ENCODE assay signal across 11 cellular contexts in genomic region chr2:149661844-149662243, GRCh38.
DNase-seq lines count a peak whose midpoint lies in the region; ATAC-seq and TF ChIP-seq lines count a peak whose summit lies in the region.
"Had no signal": no experiment of that assay in that cellular context is flagged by ENCODE, and none has a peak within 500 bp of the region (broad histone marks: within the 10 kb centered on the region; RNA-seq: fewer than 3 reads in every experiment).

No MANE protein-coding gene starts in this region.

- peaks cover 3% of the 10 kb centered on the region; the same call in 1 of the 2 replicates for H3K9me3 ChIP-seq in MG63
- no peaks in the 10 kb centered on the region for H3K9me3 ChIP-seq in Caco-2
- H3K9me3 ChIP-seq: SJSA1, upper lobe of left lung had no signal

- POLR2A ChIA-PET in Caco-2 (lab: Charles Lee), result no interaction called here

- no peaks in the 10 kb centered on the region for H3K4me1 ChIP-seq in Caco-2

- no peaks in the 10 kb centered on the region for H3K27me3 ChIP-seq in MG63
- H3K27me3 ChIP-seq in Caco-2 (replicated peaks; ENCODE audit: control insufficient read depth, insufficient read depth, low read length), result no peaks in the 10 kb centered on the region
- H3K27me3 ChIP-seq: SJSA1, upper lobe of left lung had no signal

- H3K4me3 ChIP-seq in MG63, result no peak overlapping the region
- H3K4me3 ChIP-seq in epithelial cell of esophagus (ENCODE audit: low read length), result no peak overlapping the region
- H3K4me3 ChIP-seq in Caco-2 (ENCODE audit: low read depth, low read length), result no peak overlapping the region
- H3K4me3 ChIP-seq: SJSA1, upper lobe of left lung had no signal

- TF ChIP-seq CTCF in Calu3 (IDR thresholded peaks at IDR 0.05; ENCODE audit: unreplicated experiment), result no peak
- no peak for TF ChIP-seq CTCF in epithelial cell of esophagus (IDR thresholded peaks at IDR 0.05; ENCODE audit: insufficient read depth, low read depth, low read length, missing control alignments)
- no peak for TF ChIP-seq CTCF in Caco-2 (IDR thresholded peaks at IDR 0.05; ENCODE audit: insufficient read depth in 1 of 2, low read depth in 1 of 2, low read length in 1 of 2, severe bottlenecking in 1 of 2, unreplicated experiment in 1 of 2)

- DNase-seq in Calu3 (peak; percentile 38), MG63 (peak; percentile 41), epithelial cell of esophagus (ENCODE audit: low read depth) (peak; percentile 79), non-pigmented ciliary epithelial cell (ENCODE audit: low read depth) (peak; percentile 63), Caco-2 (no peak)
- DNase-seq: NCI-H1694 treated with DMSO at 0.1 percent for 48 hours had no signal

- H3K27me3 Mint-ChIP-seq in Calu3 (ENCODE audit: unreplicated experiment), result no peaks in the 10 kb centered on the region
- H3K27me3 Mint-ChIP-seq in Caco-2 (ENCODE audit: insufficient read depth, unreplicated experiment), result no peaks in the 10 kb centered on the region

- H3K4me3 Mint-ChIP-seq in Calu3 (ENCODE audit: low read depth, unreplicated experiment) (no peak overlapping the region), Caco-2 (ENCODE audit: unreplicated experiment) (no peak overlapping the region)

- H3K9me3 Mint-ChIP-seq in Calu3 (ENCODE audit: low read depth, unreplicated experiment) (no peaks in the 10 kb centered on the region), Caco-2 (ENCODE audit: unreplicated experiment) (no peaks in the 10 kb centered on the region)

- H3K27ac Mint-ChIP-seq in Calu3 (ENCODE audit: unreplicated experiment) (no peak overlapping the region), Caco-2 (ENCODE audit: unreplicated experiment) (no peak overlapping the region)

- CTCF ChIA-PET in Calu3 (lab: Charles Lee) (no interaction called here), Caco-2 (lab: Charles Lee) (no interaction called here)

- H3K36me3 Mint-ChIP-seq in Calu3 (ENCODE audit: insufficient read depth, unreplicated experiment), result no peaks in the 10 kb centered on the region
- no peaks in the 10 kb centered on the region for H3K36me3 Mint-ChIP-seq in Caco-2 (ENCODE audit: insufficient read depth, unreplicated experiment)

- intact Hi-C loops in Calu3 (cut with micrococcal nuclease; ENCODE audit: unreplicated experiment), result no loop called here
- intact Hi-C loops in Caco-2 (cut with micrococcal nuclease; ENCODE audit: unreplicated experiment), result no loop called here

- ATAC-seq in GM19455 (IDR thresholded peaks at IDR 0.05; ENCODE audit: unreplicated experiment) (no peak), GM21367 (IDR thresholded peaks at IDR 0.05; ENCODE audit: unreplicated experiment) (no peak), GM19467 (IDR thresholded peaks at IDR 0.05; ENCODE audit: unreplicated experiment) (no peak)

- H3K36me3 ChIP-seq in MG63, result no peaks in the 10 kb centered on the region
- H3K36me3 ChIP-seq in Caco-2 (ENCODE audit: control insufficient read depth, insufficient read depth, low read length), result no peaks in the 10 kb centered on the region
- H3K36me3 ChIP-seq: SJSA1, upper lobe of left lung had no signal

- BruUV-seq in Calu3 (replicated peaks; lab: Mats Ljungman, UMichigan) (no TSS peak), Caco-2 (replicated peaks; lab: Mats Ljungman, UMichigan) (no TSS peak)

- H3K4me1 Mint-ChIP-seq in Calu3 (ENCODE audit: low read depth, unreplicated experiment) (no peaks in the 10 kb centered on the region), Caco-2 (ENCODE audit: low read depth, unreplicated experiment) (no peaks in the 10 kb centered on the region)

Comparison
In these comparisons a context has a peak if more than half of its experiments do, and no peak if none do; other contexts are left out.
1. DNase-seq: peak in Calu3 (single experiment), MG63 (single experiment), epithelial cell of esophagus (single experiment) and non-pigmented ciliary epithelial cell (single experiment); none in Caco-2 (0 of 2).